12 cellular contexts compared by ENCODE assay signal in genomic region chr13:41971848-41972247, GRCh38.
"Had no signal": no experiment of that assay in that cellular context is flagged by ENCODE, and none has a peak within 500 bp of the region (broad histone marks: within the 10 kb centered on the region; RNA-seq: fewer than 3 reads in every experiment).

No MANE protein-coding gene starts in this region.

- H3K36me3 Mint-ChIP-seq: type B pancreatic cell had no signal

- H3K27ac ChIP-seq: cardiac muscle cell, colonic mucosa, esophagus muscularis mucosa, hepatocyte, psoas muscle, right lobe of liver had no signal

- H3K27me3 Mint-ChIP-seq: activated T-helper 17 cell treated with anti-CD3 and anti-CD28 coated beads, Interleukin-2, amount 50 U/mL, for 72 hours; type B pancreatic cell had no signal

- H3K27ac Mint-ChIP-seq: activated naive CD4-positive, alpha-beta T cell treated with anti-CD3 and anti-CD28 coated beads for 36 hours; activated T-helper 17 cell treated with anti-CD3 and anti-CD28 coated beads, Interleukin-2, amount 50 U/mL, for 72 hours; stimulated activated naive CD8-positive, alpha-beta T cell treated with anti-CD3 and anti-CD28 coated beads, Interleukin-15, amount 100 ng/mL, for 72 hours; type B pancreatic cell had no signal

- H3K4me3 Mint-ChIP-seq: activated naive CD4-positive, alpha-beta T cell treated with anti-CD3 and anti-CD28 coated beads for 36 hours; activated T-helper 17 cell treated with anti-CD3 and anti-CD28 coated beads, Interleukin-2, amount 50 U/mL, for 72 hours; stimulated activated naive CD8-positive, alpha-beta T cell treated with anti-CD3 and anti-CD28 coated beads, Interleukin-15, amount 100 ng/mL, for 72 hours; type B pancreatic cell had no signal

- H2AFZ ChIP-seq: hepatocyte had no signal

- H3K4me3 ChIP-seq: cardiac muscle cell, colonic mucosa, esophagus muscularis mucosa, hepatocyte, psoas muscle, right lobe of liver had no signal

- H3K4me2 ChIP-seq: hepatocyte had no signal

- H3K4me1 Mint-ChIP-seq: activated T-helper 17 cell treated with anti-CD3 and anti-CD28 coated beads, Interleukin-2, amount 50 U/mL, for 72 hours had no signal

- H3K79me2 ChIP-seq: hepatocyte had no signal

- DNase-seq: activated CD4-positive, CD25-positive, alpha-beta regulatory T cell; activated CD8-positive, alpha-beta memory T cell treated with anti-CD3 and anti-CD28 coated beads, Interleukin-2, amount 50 U/mL, for 48 hours; activated naive CD4-positive, alpha-beta T cell treated with anti-CD3 and anti-CD28 coated beads for 36 hours; colonic mucosa; psoas muscle; right lobe of liver; stimulated activated naive CD8-positive, alpha-beta T cell treated with anti-CD3 and anti-CD28 coated beads, Interleukin-15, amount 100 ng/mL, for 72 hours had no signal

- H3K9me3 Mint-ChIP-seq: activated naive CD4-positive, alpha-beta T cell treated with anti-CD3 and anti-CD28 coated beads for 36 hours; activated T-helper 17 cell treated with anti-CD3 and anti-CD28 coated beads, Interleukin-2, amount 50 U/mL, for 72 hours; stimulated activated naive CD8-positive, alpha-beta T cell treated with anti-CD3 and anti-CD28 coated beads, Interleukin-15, amount 100 ng/mL, for 72 hours; type B pancreatic cell had no signal

- H3K4me1 ChIP-seq: colonic mucosa, esophagus muscularis mucosa, psoas muscle had no signal

- H3K27me3 ChIP-seq: cardiac muscle cell, colonic mucosa, esophagus muscularis mucosa, hepatocyte, right lobe of liver had no signal

- H3K9me3 ChIP-seq: colonic mucosa, esophagus muscularis mucosa, psoas muscle, right lobe of liver had no signal

- H3K36me3 ChIP-seq: cardiac muscle cell, colonic mucosa, esophagus muscularis mucosa, right lobe of liver had no signal
